ENCODE assay signal across 1 cellular context in the genomic region with DNA sequence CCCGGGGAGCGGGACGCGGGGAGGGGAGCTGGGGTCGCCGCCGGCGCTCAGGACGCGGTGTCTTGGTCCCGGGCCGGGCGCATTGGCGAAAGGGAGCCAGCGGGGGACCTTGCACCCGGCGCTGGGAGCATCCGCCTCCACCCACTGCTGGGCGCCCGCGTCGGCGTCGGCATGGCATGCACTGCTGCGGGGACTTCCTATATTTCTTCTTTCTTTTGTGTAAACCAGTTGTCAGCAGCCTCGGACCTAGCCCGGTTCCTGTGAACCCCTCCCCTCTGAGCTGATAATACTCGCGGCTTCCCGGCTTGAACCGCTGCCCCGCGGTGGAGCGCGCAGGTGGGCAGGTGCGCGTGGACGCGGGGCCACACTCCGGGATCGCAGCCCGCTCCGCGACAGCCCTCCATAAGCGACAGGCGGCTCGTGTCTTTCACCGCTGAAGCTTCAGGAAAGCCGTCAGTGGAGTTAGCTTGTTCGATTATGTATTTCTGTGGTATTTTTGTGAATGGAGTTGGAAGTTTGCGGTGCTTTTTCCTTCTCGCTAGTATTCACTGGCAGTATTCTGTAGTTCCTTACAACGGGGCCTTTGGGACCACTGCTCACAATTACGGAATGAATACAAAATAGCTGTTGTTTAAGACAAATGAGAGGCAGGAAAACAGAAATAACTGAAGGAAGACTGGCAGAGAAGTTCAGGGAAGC.
TF ChIP-seq lines count a peak whose summit lies in the region.

No MANE protein-coding gene starts in this region.

TF ChIP-seq in SK-N-SH treated with all-trans-retinoic acid at 6 μM for 48 hours, 23 proteins besides CTCF, POLR2A, EP300 and RAD21 (continued from another document):
- no peak for TF ChIP-seq ARNTL (CRISPR knock-in tag; IDR thresholded peaks at IDR 0.05; ENCODE audit: borderline replicate concordance, low read depth)
- no peak for TF ChIP-seq ISL1 (CRISPR knock-in tag; IDR thresholded peaks at IDR 0.05)
